In the genomic region with DNA sequence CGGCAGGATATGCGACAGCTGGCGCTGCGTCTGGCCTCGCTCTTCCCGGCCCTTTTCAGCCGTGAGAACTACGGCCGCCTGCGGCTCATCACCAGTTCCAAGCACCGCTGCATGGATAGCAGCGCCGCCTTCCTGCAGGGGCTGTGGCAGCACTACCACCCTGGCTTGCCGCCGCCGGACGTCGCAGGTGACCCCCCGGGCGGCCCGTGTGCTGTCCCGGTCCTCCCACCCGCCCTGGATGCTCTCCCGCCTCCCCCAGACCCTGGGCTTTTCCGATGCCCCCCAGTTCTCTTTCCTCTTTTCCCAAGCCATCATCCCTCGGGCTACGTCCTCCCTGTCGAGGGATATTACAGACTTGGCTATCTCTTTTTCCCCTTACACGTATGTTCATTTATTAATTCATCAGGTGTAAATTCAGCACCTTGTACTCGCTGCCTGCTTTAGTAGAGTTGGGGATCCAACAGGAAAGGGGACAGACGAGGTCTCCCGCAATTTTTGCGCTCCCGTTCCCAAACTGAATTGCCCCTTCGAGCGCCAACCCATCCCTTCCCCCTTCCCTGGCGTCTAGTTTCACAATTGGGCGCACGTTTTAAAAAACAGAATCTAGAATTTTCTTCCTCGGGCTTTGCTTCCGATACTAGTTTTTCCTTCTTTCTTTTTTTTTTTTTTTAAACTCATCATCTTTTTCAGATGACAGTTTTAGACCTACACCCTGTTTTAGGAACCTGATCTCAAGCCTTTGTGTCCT, we compare ENCODE assay signal across 8 cellular contexts. TPM values are rescaled to one million over a fixed set of nuclear protein-coding genes. Genes with fewer than 3 reads are reported as not detected.
A peak's percentile ranks its signal among the peaks of the same experiment; 100 is the strongest.
DNase-seq lines count a peak whose midpoint lies in the region; ATAC-seq, FAIRE-seq and TF ChIP-seq lines count a peak whose summit lies in the region.

No MANE protein-coding gene starts in this region.

- ATAC-seq in A549 (peak; percentile 91 to 95), HG02852 (IDR thresholded peaks at IDR 0.05; ENCODE audit: unreplicated experiment) (peak; percentile 53), memory B cell (ENCODE audit: low read depth) (peak; percentile 65)
- ATAC-seq in effector memory CD8-positive, alpha-beta T cell (replicated peaks) = peak; percentile 62

- in situ Hi-C loops in GM13976 (cut with MboI; ENCODE audit: low sequenced_read_pairs, unreplicated experiment) = no loop called here

- peaks cover 36% of the 10 kb centered on the region for H3K4me1 ChIP-seq in A549

- CTCF ChIA-PET in A549 (lab: Yijun Ruan, JAX) = interaction anchor here (0.6 to 2.1 kb wide), 7 partner anchors 13 to 563 kb away, joined by 3 to 8 read pairs (median 4); no protein-coding TSS in a partner anchor
- CTCF ChIA-PET in activated CD4-positive, alpha-beta memory T cell treated with anti-CD3 and anti-CD28 coated beads for 36 hours (lab: Charles Lee) = interaction anchor here (1.1 to 2.9 kb wide), 2 partner anchors 14 to 28 kb away, joined by 3 to 16 read pairs; no protein-coding TSS in a partner anchor

- TF ChIP-seq RAD21 in A549 (conservative IDR thresholded peaks at IDR 0.05 in 1 of 2, IDR thresholded peaks at IDR 0.05 in 1 of 2) = peak; percentile 60 to 74

- H3K9me3 Mint-ChIP-seq in activated CD4-positive, alpha-beta memory T cell treated with anti-CD3 and anti-CD28 coated beads for 36 hours = no peaks in the 10 kb centered on the region
- H3K9me3 Mint-ChIP-seq in effector memory CD8-positive, alpha-beta T cell = no peaks in the 10 kb centered on the region
- no peaks in the 10 kb centered on the region for H3K9me3 Mint-ChIP-seq in memory B cell

- peaks cover 8% of the 10 kb centered on the region for H3K36me3 Mint-ChIP-seq in activated CD4-positive, alpha-beta memory T cell treated with anti-CD3 and anti-CD28 coated beads for 36 hours
- H3K36me3 Mint-ChIP-seq in effector memory CD8-positive, alpha-beta T cell (ENCODE audit: insufficient read depth) = peaks cover 17% of the 10 kb centered on the region
- H3K36me3 Mint-ChIP-seq in memory B cell = no peaks in the 10 kb centered on the region

- TF ChIP-seq CTCF in A549 (IDR thresholded peaks at IDR 0.05) (peak; percentile 65), GM13976 (IDR thresholded peaks at IDR 0.05; ENCODE audit: borderline replicate concordance, control extremely low read depth, extremely low read depth, insufficient read depth, missing control alignments) (peak; percentile 86)

- peak overlapping the region; percentile 86 to 90 for H3K27ac ChIP-seq in A549

- DNase-seq in A549 (ENCODE audit: low read depth in 1 of 2, low spot score in 1 of 2) (peak; percentile 65 to 68), GM13976 (ENCODE audit: low spot score) (peak; percentile 79), NCI-H1694 (lab: John Stamatoyannopoulos, UW) (peak; percentile 7), memory B cell (ENCODE audit: low spot score in 2 of 2) (peak; percentile 28 to 34)
- peak; percentile 71 for DNase-seq in activated CD4-positive, alpha-beta memory T cell treated with anti-CD3 and anti-CD28 coated beads for 36 hours
- peak; percentile 8 to 17 (median 9) for DNase-seq in effector memory CD8-positive, alpha-beta T cell
- peak; percentile 7 to 10 for DNase-seq in stimulated activated CD8-positive, alpha-beta memory T cell treated with anti-CD3 and anti-CD28 coated beads, Interleukin-15, amount 100 ng/mL, for 4 hours (ENCODE audit: low read depth in 2 of 2)

- H3K4me3 Mint-ChIP-seq in activated CD4-positive, alpha-beta memory T cell treated with anti-CD3 and anti-CD28 coated beads for 36 hours = peak overlapping the region; percentile 88
- peak overlapping the region; percentile 95 to 97 for H3K4me3 Mint-ChIP-seq in effector memory CD8-positive, alpha-beta T cell
- peak overlapping the region; percentile 91 for H3K4me3 Mint-ChIP-seq in memory B cell

- no peak for FAIRE-seq in A549 (lab: Jason Lieb, UNC)

- H3K4me3 ChIP-seq in A549 = peak overlapping the region; percentile 87

- H3K9me3 ChIP-seq in A549 = no peaks in the 10 kb centered on the region

- H3K27ac Mint-ChIP-seq in activated CD4-positive, alpha-beta memory T cell treated with anti-CD3 and anti-CD28 coated beads for 36 hours = peak overlapping the region; percentile 80
- peak overlapping the region; percentile 89 to 95 for H3K27ac Mint-ChIP-seq in effector memory CD8-positive, alpha-beta T cell
- peak overlapping the region; percentile 45 for H3K27ac Mint-ChIP-seq in memory B cell

- POLR2A ChIA-PET in A549 (lab: Yijun Ruan, JAX) = interaction anchor here (0.6 to 1.3 kb wide), 6 partner anchors 9 to 566 kb away, joined by 3 to 7 read pairs (median 3); no protein-coding TSS in a partner anchor
- POLR2A ChIA-PET in activated CD4-positive, alpha-beta memory T cell treated with anti-CD3 and anti-CD28 coated beads for 36 hours (lab: Charles Lee) = interaction anchor here (1.1 to 1.4 kb wide), 2 partner anchors 13 to 357 kb away, joined by 3 to 15 read pairs; no protein-coding TSS in a partner anchor

- peaks cover 35% of the 10 kb centered on the region for H3K4me1 Mint-ChIP-seq in activated CD4-positive, alpha-beta memory T cell treated with anti-CD3 and anti-CD28 coated beads for 36 hours (ENCODE audit: low read depth)
- peaks cover 11 to 21% of the 10 kb centered on the region in 2 donors for H3K4me1 Mint-ChIP-seq in effector memory CD8-positive, alpha-beta T cell (ENCODE audit: low read depth in 2 of 2)
- H3K4me1 Mint-ChIP-seq in memory B cell = peaks cover 7% of the 10 kb centered on the region

- no peak for TF ChIP-seq POLR2A in A549 (IDR thresholded peaks at IDR 0.05; ENCODE audit: low read length)

- H3K4me2 ChIP-seq in A549 = peak overlapping the region; percentile 97

- peaks cover 4% of the 10 kb centered on the region for H3K27me3 Mint-ChIP-seq in activated CD4-positive, alpha-beta memory T cell treated with anti-CD3 and anti-CD28 coated beads for 36 hours
- no peaks in the 10 kb centered on the region for H3K27me3 Mint-ChIP-seq in effector memory CD8-positive, alpha-beta T cell
- H3K27me3 Mint-ChIP-seq in memory B cell = peaks cover 4% of the 10 kb centered on the region

- no peak for TF ChIP-seq EP300 in A549 (IDR thresholded peaks at IDR 0.05)

- intact Hi-C loops in activated CD4-positive, alpha-beta memory T cell treated with anti-CD3 and anti-CD28 coated beads for 36 hours (cut with micrococcal nuclease) = no loop called here

- WGBS in A549 (ENCODE audit: missing lambda C conversion rate) = 16% methylated on average over 30 of the region's 41 CpGs

TF ChIP-seq in A549, 52 proteins besides CTCF, POLR2A, EP300 and RAD21:
- TF ChIP-seq CHD2 (IDR thresholded peaks at IDR 0.05; ENCODE audit: low read length, partially characterized antibody) = no peak
- peak; percentile 57 for TF ChIP-seq SMC3 (IDR thresholded peaks at IDR 0.05)

RNA-seq across cellular contexts. Expression of a gene that starts 0.8 kb away (rescaled TPM):
- polyA plus RNA-seq in A549 (2011; rRNA removed) (26.9 and 28.4 TPM in 2 replicates), A549 (2017; fragmentation: RNase III; extraction: RNeasy Plus Mini Kit Qiagen cat#74134 plus additional on column Dnase treatment) (29.5 to 32.5 TPM (median 31.4 TPM) in 3 replicates)
- polyA plus RNA-seq in A549 (2012; cell fraction: cytosol; rRNA removed) = 13.7 and 16.6 TPM in 2 replicates
- polyA plus RNA-seq in A549 (2012; cell fraction: nucleus; rRNA removed) = 17.2 and 31.9 TPM in 2 replicates
- polyA minus RNA-seq in A549 (2011; rRNA and poly(A)+ RNA removed) = 4.1 and 4.9 TPM in 2 replicates
- total RNA-seq in activated CD4-positive, alpha-beta memory T cell treated with anti-CD3 and anti-CD28 coated beads for 36 hours = 1 to 10 TPM; 8.7 to 9.7 TPM

Comparison
In these comparisons a context has a peak if more than half of its experiments do, and no peak if none do; other contexts are left out.
1. Peak in every context shown above with its lines: DNase-seq, ATAC-seq, H3K4me3 ChIP-seq and H3K27ac ChIP-seq.
2. DNase-seq: peak in every context shown above with its lines; median percentile 79 in GM13976; 71 in activated CD4-positive, alpha-beta memory T cell treated with anti-CD3 and anti-CD28 coated beads for 36 hours; 66 in A549; 31 in memory B cell; 9 in effector memory CD8-positive, alpha-beta T cell; 8 in stimulated activated CD8-positive, alpha-beta memory T cell treated with anti-CD3 and anti-CD28 coated beads, Interleukin-15, amount 100 ng/mL, for 4 hours; 7 in NCI-H1694.